In the genomic region with DNA sequence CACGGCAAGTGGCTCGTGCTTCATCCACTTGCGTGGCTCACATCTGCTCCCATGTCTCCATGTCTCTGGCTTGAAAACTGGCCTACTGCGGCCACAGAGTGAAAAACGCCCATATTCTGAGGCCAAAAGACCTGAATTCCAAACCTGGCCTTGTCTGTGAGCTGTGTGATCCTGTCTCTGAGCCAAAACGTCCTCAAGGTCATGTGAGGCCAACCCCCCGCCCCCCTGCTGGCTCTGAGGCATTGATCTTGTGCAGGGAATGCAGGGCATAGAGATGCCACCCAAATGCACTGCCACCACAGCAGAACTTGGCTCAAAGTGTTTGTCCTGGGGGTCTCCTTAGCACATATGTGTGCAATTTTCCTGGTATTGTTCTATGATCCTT, we compare ENCODE assay signal across 22 cellular contexts.
"Had no signal": no experiment of that assay in that cellular context is flagged by ENCODE, and none has a peak within 500 bp of the region (broad histone marks: within the 10 kb centered on the region; RNA-seq: fewer than 3 reads in every experiment).

No MANE protein-coding gene starts in this region.

- H3K27ac Mint-ChIP-seq: immature natural killer cell; memory B cell; natural killer cell treated with Interleukin-12 subunit alpha and Interleukin-12 subunit beta and Interleukin-15 and Interleukin-18, amount 100 ng/mL, for 72 hours; stimulated activated naive B cell treated with anti-CD40 and anti-IgM and Interleukin-4, amounts not matched to agents 10 μg/mL and 1 μg/mL and 100 μg/mL, for 72 hours had no signal

- H3K4me3 Mint-ChIP-seq: central memory CD8-positive, alpha-beta T cell; immature natural killer cell; memory B cell; natural killer cell treated with Interleukin-12 subunit alpha and Interleukin-12 subunit beta and Interleukin-15 and Interleukin-18, amount 100 ng/mL, for 72 hours; stimulated activated naive B cell treated with anti-CD40 and anti-IgM and Interleukin-4, amounts not matched to agents 10 μg/mL and 1 μg/mL and 100 μg/mL, for 72 hours; stimulated activated naive CD8-positive, alpha-beta T cell treated with anti-CD3 and anti-CD28 coated beads, Interleukin-15, amount 100 ng/mL, for 72 hours had no signal

- H3K9me3 Mint-ChIP-seq: central memory CD8-positive, alpha-beta T cell; immature natural killer cell; memory B cell; natural killer cell treated with Interleukin-12 subunit alpha and Interleukin-12 subunit beta and Interleukin-15 and Interleukin-18, amount 100 ng/mL, for 72 hours; stimulated activated naive B cell treated with anti-CD40 and anti-IgM and Interleukin-4, amounts not matched to agents 10 μg/mL and 1 μg/mL and 100 μg/mL, for 72 hours; stimulated activated naive CD8-positive, alpha-beta T cell treated with anti-CD3 and anti-CD28 coated beads, Interleukin-15, amount 100 ng/mL, for 72 hours had no signal

- H3K27ac ChIP-seq: esophagus squamous epithelium, gastroesophageal sphincter, left lung, lower lobe of right lung, ovary, sigmoid colon, skin epidermis had no signal

- H3K27me3 ChIP-seq: esophagus squamous epithelium, gastroesophageal sphincter, left lung, ovary, sigmoid colon had no signal

- H3K36me3 ChIP-seq: esophagus squamous epithelium, gastroesophageal sphincter, left lung, lower lobe of right lung, ovary, sigmoid colon had no signal

- H3K27me3 Mint-ChIP-seq: central memory CD8-positive, alpha-beta T cell; memory B cell; natural killer cell treated with Interleukin-12 subunit alpha and Interleukin-12 subunit beta and Interleukin-15 and Interleukin-18, amount 100 ng/mL, for 72 hours; stimulated activated naive B cell treated with anti-CD40 and anti-IgM and Interleukin-4, amounts not matched to agents 10 μg/mL and 1 μg/mL and 100 μg/mL, for 72 hours had no signal

- ATAC-seq: gastroesophageal sphincter; left lung; lower lobe of right lung; natural killer cell treated with Interleukin-12 subunit alpha and Interleukin-12 subunit beta and Interleukin-15 and Interleukin-18, amount 100 ng/mL, for 72 hours; stimulated activated naive B cell treated with anti-CD40 and anti-IgM and Interleukin-4, amounts not matched to agents 10 μg/mL and 1 μg/mL and 100 μg/mL, for 72 hours; stimulated activated naive CD8-positive, alpha-beta T cell treated with anti-CD3 and anti-CD28 coated beads, Interleukin-15, amount 100 ng/mL, for 72 hours had no signal

- FAIRE-seq: keratinocyte had no signal

- H3K36me3 Mint-ChIP-seq: immature natural killer cell; memory B cell; natural killer cell treated with Interleukin-12 subunit alpha and Interleukin-12 subunit beta and Interleukin-15 and Interleukin-18, amount 100 ng/mL, for 72 hours; stimulated activated naive B cell treated with anti-CD40 and anti-IgM and Interleukin-4, amounts not matched to agents 10 μg/mL and 1 μg/mL and 100 μg/mL, for 72 hours had no signal

- H3K4me1 ChIP-seq: lower lobe of right lung had no signal

- H3K4me3 ChIP-seq: esophagus squamous epithelium, gastroesophageal sphincter, left lung, lower lobe of right lung, ovary, sigmoid colon, skin epidermis had no signal

- DNase-seq: cortex of kidney; effector memory CD4-positive, alpha-beta T cell; esophagus squamous epithelium; foreskin fibroblast; glutamatergic neuron; immature natural killer cell; left lung; lower lobe of right lung; midbrain; ovary; sigmoid colon; stimulated activated CD4-positive, alpha-beta T cell treated with anti-CD3 and anti-CD28 coated beads, Interleukin-2, amount 100 ng/mL, for 24 hours; stimulated activated CD4-positive, alpha-beta T cell treated with anti-CD3 and anti-CD28 coated beads, Interleukin-4, amount 100 ng/mL, for 4 hours; stimulated activated naive B cell treated with anti-CD40 and anti-IgM and Interleukin-4, amounts not matched to agents 10 μg/mL and 1 μg/mL and 100 μg/mL, for 72 hours; stimulated activated naive CD8-positive, alpha-beta T cell treated with anti-CD3 and anti-CD28 coated beads, Interleukin-15, amount 100 ng/mL, for 72 hours; trophoblast cell had no signal

- H3K9me3 ChIP-seq: esophagus squamous epithelium, gastroesophageal sphincter, left lung, lower lobe of right lung, ovary, sigmoid colon had no signal
